ENCODE assay signal across 8 cellular contexts in genomic region chr11:83816572-83817187, GRCh38.
A peak's percentile ranks its signal among the peaks of the same experiment; 100 is the strongest.
DNase-seq lines count a peak whose midpoint lies in the region; ATAC-seq, FAIRE-seq and TF ChIP-seq lines count a peak whose summit lies in the region.

No MANE protein-coding gene starts in this region.

- no peak for ATAC-seq in stimulated activated naive CD8-positive, alpha-beta T cell treated with anti-CD3 and anti-CD28 coated beads, Interleukin-15, Interleukin-2, amounts not matched to agents 100 U/mL and 50 U/mL, for 24 hours
- no peak for ATAC-seq in GM21737 (IDR thresholded peaks at IDR 0.05; ENCODE audit: unreplicated experiment)

- no peaks in the 10 kb centered on the region for H3K79me2 ChIP-seq in astrocyte (ENCODE audit: insufficient read depth, low read length)

- H3K9ac ChIP-seq in astrocyte (ENCODE audit: low read length) = no peak overlapping the region

- H3K9me3 Mint-ChIP-seq in astrocyte (ENCODE audit: unreplicated experiment) = no peaks in the 10 kb centered on the region

- DNase-seq in G401 (ENCODE audit: low spot score) (peak; percentile 60), M059J (ENCODE audit: low read depth) (peak; percentile 10), astrocyte (ENCODE audit: low read depth) (peak; percentile 14), lung microvascular endothelial cell (ENCODE audit: low read depth in 2 of 2) (peak; percentile 22 to 47), GM19240 (ENCODE audit: insufficient read length, low spot score) (no peak)
- no peak for DNase-seq in stimulated activated naive CD8-positive, alpha-beta T cell treated with anti-CD3 and anti-CD28 coated beads, Interleukin-15, Interleukin-2, amounts not matched to agents 100 U/mL and 50 U/mL, for 24 hours
- DNase-seq in activated naive CD4-positive, alpha-beta T cell (lab: John Stamatoyannopoulos, UW) = no peak

- H3K9me3 ChIP-seq in astrocyte (ENCODE audit: insufficient read depth, low read depth, low read length) = no peaks in the 10 kb centered on the region

- H3K27me3 ChIP-seq in astrocyte (ENCODE audit: insufficient read depth, low read length) = no peaks in the 10 kb centered on the region

- H3K4me1 ChIP-seq in astrocyte (ENCODE audit: insufficient read depth, low read length) = peaks cover 8% of the 10 kb centered on the region

- no peak overlapping the region for H3K4me3 ChIP-seq in astrocyte (ENCODE audit: insufficient read depth, low read depth, low read length)

- H3K4me2 ChIP-seq in astrocyte (ENCODE audit: low read length) = no peak overlapping the region

- H4K20me1 ChIP-seq in astrocyte (ENCODE audit: insufficient read depth, low read length) = no peaks in the 10 kb centered on the region

- no peaks in the 10 kb centered on the region for H3K27me3 Mint-ChIP-seq in astrocyte (ENCODE audit: low read depth, unreplicated experiment)

- peak; percentile 82 for FAIRE-seq in astrocyte (lab: Jason Lieb, UNC)

- no peak overlapping the region for H3K27ac Mint-ChIP-seq in astrocyte (ENCODE audit: unreplicated experiment)

- no peaks in the 10 kb centered on the region for H3K36me3 Mint-ChIP-seq in astrocyte (ENCODE audit: low read depth, unreplicated experiment)

- peaks cover 9% of the 10 kb centered on the region for H3K4me1 Mint-ChIP-seq in astrocyte (ENCODE audit: low read depth, unreplicated experiment)

- no peaks in the 10 kb centered on the region for H3K36me3 ChIP-seq in astrocyte (ENCODE audit: insufficient read depth, low read length)

- H2AFZ ChIP-seq in astrocyte (ENCODE audit: low read depth, low read length) = no peak overlapping the region

- H3K27ac ChIP-seq in astrocyte (ENCODE audit: low read depth, low read length) = no peak overlapping the region

- H3K4me3 Mint-ChIP-seq in astrocyte (ENCODE audit: unreplicated experiment) = no peak overlapping the region

- in situ Hi-C loops in G401 (cut with HindIII; ENCODE audit: low sequenced_read_pairs) = no loop called here

- TF ChIP-seq CTCF in astrocyte (IDR thresholded peaks at IDR 0.05; ENCODE audit: insufficient read depth, low read depth, low read length) = peak; percentile 73

Comparison
In these comparisons a context has a peak if more than half of its experiments do, and no peak if none do; other contexts are left out.
1. DNase-seq: peak in G401 (single experiment), M059J (single experiment), astrocyte (single experiment) and lung microvascular endothelial cell (2 of 2); none in stimulated activated naive CD8-positive, alpha-beta T cell treated with anti-CD3 and anti-CD28 coated beads, Interleukin-15, Interleukin-2, amounts not matched to agents 100 U/mL and 50 U/mL, for 24 hours (single experiment), GM19240 (single experiment) and activated naive CD4-positive, alpha-beta T cell (0 of 4).